Comparison of ENCODE assay signal across 25 cellular contexts in genomic region chr16:14357328-14357727, GRCh38.
"Had no signal": no experiment of that assay in that cellular context is flagged by ENCODE, and none has a peak within 500 bp of the region (broad histone marks: within the 10 kb centered on the region; RNA-seq: fewer than 3 reads in every experiment).

No MANE protein-coding gene starts in this region.

- H3K4me1 Mint-ChIP-seq: neural crest cell had no signal

- H3K36me3 ChIP-seq: left lung, spleen, thoracic aorta, upper lobe of right lung, WERI-Rb-1 had no signal

- H3K9me3 Mint-ChIP-seq: activated CD4-positive, alpha-beta T cell treated with anti-CD3 and anti-CD28 coated beads, Interleukin-2, amount 10 ng/mL, durations not matched to agents 7 days and 5 days; activated CD8-positive, alpha-beta T cell treated with anti-CD3 and anti-CD28 coated beads for 36 hours; activated naive CD4-positive, alpha-beta T cell treated with anti-CD3 and anti-CD28 coated beads, Interleukin-2, amount 10 ng/mL, durations not matched to agents 7 days and 5 days; activated naive CD8-positive, alpha-beta T cell treated with anti-CD3 and anti-CD28 coated beads, Interleukin-2, amount 50 U/mL, for 24 hours; dendritic cell treated with granulocyte-macrophage colony-stimulating factor and Interleukin-4, amounts not matched to agents 40 ng/mL and 50 ng/mL, for 4 days; neural crest cell had no signal

- H3K27me3 ChIP-seq: upper lobe of right lung had no signal

- FAIRE-seq: endometrium, kidney, TTC549 had no signal

- H3K4me3 ChIP-seq: left lung, spleen, thoracic aorta, upper lobe of right lung had no signal

- H3K36me3 Mint-ChIP-seq: activated CD8-positive, alpha-beta memory T cell treated with anti-CD3 and anti-CD28 coated beads, Interleukin-2, amount 10 ng/mL, durations not matched to agents 7 days and 5 days; activated naive CD4-positive, alpha-beta T cell treated with anti-CD3 and anti-CD28 coated beads, Interleukin-2, amount 10 ng/mL, durations not matched to agents 7 days and 5 days; naive thymus-derived CD4-positive, alpha-beta T cell had no signal

- ATAC-seq: activated CD8-positive, alpha-beta memory T cell treated with anti-CD3 and anti-CD28 coated beads, Interleukin-2, amount 10 ng/mL, durations not matched to agents 7 days and 5 days; activated CD8-positive, alpha-beta T cell treated with anti-CD3 and anti-CD28 coated beads for 36 hours; activated naive CD8-positive, alpha-beta T cell treated with anti-CD3 and anti-CD28 coated beads, Interleukin-2, amount 50 U/mL, for 24 hours; left lung; naive thymus-derived CD4-positive, alpha-beta T cell; upper lobe of right lung had no signal

- H3K27ac ChIP-seq: left lung, thoracic aorta, upper lobe of right lung, WERI-Rb-1 had no signal

- DNase-seq: activated CD4-positive, alpha-beta T cell treated with anti-CD3 and anti-CD28 coated beads, Interleukin-2, amount 10 ng/mL, durations not matched to agents 7 days and 5 days; activated CD4-positive, CD25-positive, alpha-beta regulatory T cell treated with anti-CD3 and anti-CD28 coated beads, Interleukin-2, amount 50 U/mL, for 72 hours; activated CD8-positive, alpha-beta memory T cell treated with anti-CD3 and anti-CD28 coated beads, Interleukin-2, amount 10 ng/mL, durations not matched to agents 7 days and 5 days; activated CD8-positive, alpha-beta T cell treated with anti-CD3 and anti-CD28 coated beads for 36 hours; activated effector memory CD4-positive, alpha-beta T cell treated with anti-CD3 and anti-CD28 coated beads, Interleukin-2, amount 50 U/mL, for 16 hours; activated naive CD4-positive, alpha-beta T cell treated with anti-CD3 and anti-CD28 coated beads, Interleukin-2, amount 10 ng/mL, durations not matched to agents 7 days and 5 days; activated naive CD8-positive, alpha-beta T cell treated with anti-CD3 and anti-CD28 coated beads, Interleukin-2, amount 50 U/mL, for 24 hours; activated T-cell treated with anti-CD3 and anti-CD28 coated beads for 4 hours; effector CD4-positive, alpha-beta T cell; erythroblast; foreskin fibroblast; naive thymus-derived CD4-positive, alpha-beta T cell; retina; spleen; stimulated activated CD4-positive, alpha-beta T cell treated with anti-CD3 and anti-CD28 coated beads, Interleukin-4, amount 100 ng/mL, for 1 hour; stimulated activated naive CD4-positive, alpha-beta T cell treated with Interleukin-2 at 50 U/mL for 16 hours; upper lobe of right lung; WERI-Rb-1 had no signal

- H3K4me3 Mint-ChIP-seq: activated CD4-positive, alpha-beta T cell treated with anti-CD3 and anti-CD28 coated beads, Interleukin-2, amount 10 ng/mL, durations not matched to agents 7 days and 5 days; activated CD8-positive, alpha-beta memory T cell treated with anti-CD3 and anti-CD28 coated beads, Interleukin-2, amount 10 ng/mL, durations not matched to agents 7 days and 5 days; activated CD8-positive, alpha-beta T cell treated with anti-CD3 and anti-CD28 coated beads for 36 hours; activated naive CD4-positive, alpha-beta T cell treated with anti-CD3 and anti-CD28 coated beads, Interleukin-2, amount 10 ng/mL, durations not matched to agents 7 days and 5 days; activated naive CD8-positive, alpha-beta T cell treated with anti-CD3 and anti-CD28 coated beads, Interleukin-2, amount 50 U/mL, for 24 hours; dendritic cell treated with granulocyte-macrophage colony-stimulating factor and Interleukin-4, amounts not matched to agents 40 ng/mL and 50 ng/mL, for 4 days; naive thymus-derived CD4-positive, alpha-beta T cell; neural crest cell had no signal

- H3K27ac Mint-ChIP-seq: activated CD4-positive, alpha-beta T cell treated with anti-CD3 and anti-CD28 coated beads, Interleukin-2, amount 10 ng/mL, durations not matched to agents 7 days and 5 days; activated CD8-positive, alpha-beta memory T cell treated with anti-CD3 and anti-CD28 coated beads, Interleukin-2, amount 10 ng/mL, durations not matched to agents 7 days and 5 days; activated CD8-positive, alpha-beta T cell treated with anti-CD3 and anti-CD28 coated beads for 36 hours; activated naive CD4-positive, alpha-beta T cell treated with anti-CD3 and anti-CD28 coated beads, Interleukin-2, amount 10 ng/mL, durations not matched to agents 7 days and 5 days; activated naive CD8-positive, alpha-beta T cell treated with anti-CD3 and anti-CD28 coated beads, Interleukin-2, amount 50 U/mL, for 24 hours; dendritic cell treated with granulocyte-macrophage colony-stimulating factor and Interleukin-4, amounts not matched to agents 40 ng/mL and 50 ng/mL, for 4 days; naive thymus-derived CD4-positive, alpha-beta T cell had no signal

- H3K9me3 ChIP-seq: left lung, spleen, thoracic aorta, upper lobe of right lung had no signal
